8 cellular contexts compared by ENCODE assay signal in genomic region chr9:115425614-115426013, GRCh38.
"Had no signal": no experiment of that assay in that cellular context is flagged by ENCODE, and none has a peak within 500 bp of the region (broad histone marks: within the 10 kb centered on the region; RNA-seq: fewer than 3 reads in every experiment).

No MANE protein-coding gene starts in this region.

- H3K9me3 ChIP-seq: HAP-1 had no signal

- DNase-seq: GM23248, GOT3, H7, HFFc6 had no signal

- ATAC-seq: HCT116, HepG2 had no signal

- H3K9ac ChIP-seq: GM23248 had no signal

- H3K4me1 ChIP-seq: HAP-1 had no signal

- H3K36me3 ChIP-seq: HAP-1 had no signal

- H3K4me3 ChIP-seq: GM23248, HAP-1 had no signal

- FAIRE-seq: HepG2 had no signal

- H3K27ac ChIP-seq: GM23248, HL-60 had no signal
